ENCODE assay signal across 24 cellular contexts in genomic region chr2:82120648-82121047, GRCh38.
DNase-seq lines count a peak whose midpoint lies in the region; ATAC-seq, FAIRE-seq and TF ChIP-seq lines count a peak whose summit lies in the region.
"Had no signal": no experiment of that assay in that cellular context is flagged by ENCODE, and none has a peak within 500 bp of the region (broad histone marks: within the 10 kb centered on the region; RNA-seq: fewer than 3 reads in every experiment).

No MANE protein-coding gene starts in this region.

- FAIRE-seq in kidney (lab: Jason Lieb, UNC): no peak
- FAIRE-seq: D721Med, GM12878, H54, RCC 7860 had no signal

- no peaks in the 10 kb centered on the region for H3K27me3 ChIP-seq in mammary epithelial cell (ENCODE audit: insufficient read depth, low read length)
- no peaks in the 10 kb centered on the region for H3K27me3 ChIP-seq in Panc1 (ENCODE audit: control insufficient read depth, insufficient read depth, low read length)
- no peaks in the 10 kb centered on the region for H3K27me3 ChIP-seq in stomach
- H3K27me3 ChIP-seq in left lung: no peaks in the 10 kb centered on the region
- H3K27me3 ChIP-seq: SJSA1 had no signal

- no peaks in the 10 kb centered on the region for H3K36me3 Mint-ChIP-seq in MCF 10A (ENCODE audit: insufficient read depth, unreplicated experiment)
- H3K36me3 Mint-ChIP-seq: CD14-positive monocyte had no signal

- TF ChIP-seq POLR2A in stomach (IDR thresholded peaks at IDR 0.05): no peak

- H3K4me1 Mint-ChIP-seq in MCF 10A (ENCODE audit: insufficient read depth, unreplicated experiment): peaks cover 6% of the 10 kb centered on the region
- H3K4me1 Mint-ChIP-seq: CD14-positive monocyte had no signal

- H3K4me3 ChIP-seq in mammary epithelial cell (replicated peaks in 1 of 3; ENCODE audit: insufficient read depth in 1 of 3, low read depth in 2 of 3, low read length in 3 of 3): no peak overlapping the region
- no peak overlapping the region for H3K4me3 ChIP-seq in Panc1 (ENCODE audit: low read depth in 2 of 2, low read length in 2 of 2)
- H3K4me3 ChIP-seq in kidney (ENCODE audit: low read length in 2 of 2): no peak overlapping the region
- no peak overlapping the region for H3K4me3 ChIP-seq in stomach
- H3K4me3 ChIP-seq in left lung: no peak overlapping the region
- H3K4me3 ChIP-seq: GM12878, SJSA1 had no signal

- no peak overlapping the region for H3K27ac Mint-ChIP-seq in MCF 10A (ENCODE audit: low read depth, unreplicated experiment)
- H3K27ac Mint-ChIP-seq: CD14-positive monocyte had no signal

- BruUV-seq in MCF 10A (replicated peaks; lab: Mats Ljungman, UMichigan): no TSS peak
- BruUV-seq in mammary epithelial cell (replicated peaks; lab: Mats Ljungman, UMichigan): no TSS peak
- BruUV-seq in Panc1 (replicated peaks; lab: Mats Ljungman, UMichigan): no TSS peak

- H3K4me3 Mint-ChIP-seq in MCF 10A (ENCODE audit: unreplicated experiment): no peak overlapping the region
- H3K4me3 Mint-ChIP-seq: CD14-positive monocyte had no signal

- H3K9ac ChIP-seq in mammary epithelial cell (ENCODE audit: insufficient read depth, low read length) (no peak overlapping the region), kidney (ENCODE audit: low read length in 2 of 2) (no peak overlapping the region)

- DNase-seq in MCF 10A (ENCODE audit: unreplicated experiment): peak; percentile 4
- no peak for DNase-seq in mammary epithelial cell
- DNase-seq in Panc1 (ENCODE audit: low read depth, low spot score): no peak
- DNase-seq in kidney: no peak
- DNase-seq in stomach: no peak
- no peak for DNase-seq in left lung
- DNase-seq: 8988T, DMS79, KG1, NCI-H1105, NCI-H146, NCI-H2081 treated with DMSO at 0.1 percent for 48 hours, NCI-H2171 treated with DMSO at 0.1 percent for 48 hours, NCI-H524 treated with DMSO at 0.1 percent for 48 hours, NCI-H82 had no signal

- intact Hi-C loops in MCF 10A (cut with micrococcal nuclease): no loop called here
- intact Hi-C loops in mammary epithelial cell (cut with micrococcal nuclease): no loop called here
- intact Hi-C loops in Panc1 (cut with micrococcal nuclease; ENCODE audit: unreplicated experiment): no loop called here
- intact Hi-C loops in kidney (cut with DNase I): no loop called here
- intact Hi-C loops in stomach (cut with DNase I; ENCODE audit: low total_unique reads): no loop called here
- intact Hi-C loops in left lung (cut with DNase I): no loop called here

- dilution Hi-C loops in mammary epithelial cell (cut with HindIII; ENCODE audit: low sequenced_read_pairs): no loop called here

- no peak for TF ChIP-seq EP300 in stomach (IDR thresholded peaks at IDR 0.05)

- 76% methylated on average over 5 of the region's 5 CpGs for WGBS in mammary epithelial cell (ENCODE audit: low coverage, missing lambda C conversion rate)
- WGBS in stomach, 5 donors: 65 to 77% (median 73%) methylated on average over 5 of the region's 5 CpGs

- H3K79me2 ChIP-seq in mammary epithelial cell (ENCODE audit: insufficient read depth, low read length): no peaks in the 10 kb centered on the region

- CTCF ChIA-PET in MCF 10A (lab: Yijun Ruan, JAX) (no interaction called here), mammary epithelial cell (lab: Charles Lee; ENCODE audit: low non-redundant PET) (no interaction called here), Panc1 (lab: Charles Lee) (no interaction called here)

- no peak overlapping the region for H2AFZ ChIP-seq in mammary epithelial cell (ENCODE audit: low read depth, low read length)

- in situ Hi-C loops in mammary epithelial cell (cut with MboI; ENCODE audit: low sequenced_read_pairs in 2 of 2) (no loop called here), Panc1 (cut with HindIII; ENCODE audit: low pct_unique_long_range_greater_than_20kb, low sequenced_read_pairs) (no loop called here)

- TF ChIP-seq CTCF in MCF 10A (IDR thresholded peaks at IDR 0.05; ENCODE audit: unreplicated experiment) (no peak), mammary epithelial cell (conservative IDR thresholded peaks at IDR 0.05 in 1 of 2, IDR thresholded peaks at IDR 0.05 in 1 of 2; ENCODE audit: extremely low read depth in 1 of 2, insufficient read depth in 1 of 2, low read depth in 1 of 2, low read length in 2 of 2) (no peak), Panc1 (IDR thresholded peaks at IDR 0.05) (no peak), kidney (IDR thresholded peaks at IDR 0.05; ENCODE audit: borderline replicate concordance, extremely low read depth, insufficient read depth) (no peak), stomach (IDR thresholded peaks at IDR 0.05) (no peak), left lung (IDR thresholded peaks at IDR 0.05) (no peak)

- ATAC-seq in Panc1 (no peak), left lung (no peak), GM21723 (IDR thresholded peaks at IDR 0.05; ENCODE audit: unreplicated experiment) (no peak), GM21737 (IDR thresholded peaks at IDR 0.05; ENCODE audit: unreplicated experiment) (no peak)
- ATAC-seq: GM12878, Right ventricle myocardium inferior had no signal

- no peaks in the 10 kb centered on the region for H4K20me1 ChIP-seq in mammary epithelial cell (ENCODE audit: insufficient read depth, low read length)

- POLR2A ChIA-PET in MCF 10A (lab: Yijun Ruan, JAX) (no interaction called here), Panc1 (lab: Charles Lee) (no interaction called here)

- H3K4me1 ChIP-seq in mammary epithelial cell (ENCODE audit: insufficient read depth, low read length) (no peaks in the 10 kb centered on the region), Panc1 (ENCODE audit: control insufficient read depth, insufficient read depth, low read length) (peaks cover 6% of the 10 kb centered on the region; the same call in 1 of the 2 replicates), kidney (ENCODE audit: control insufficient read depth in 1 of 2, insufficient read depth in 1 of 2, low read depth in 1 of 2, low read length in 2 of 2) (no peaks in the 10 kb centered on the region), stomach (peaks cover 0 to 21% (median 8%) of the 10 kb centered on the region in 4 donors), left lung (no peaks in the 10 kb centered on the region)
- H3K4me1 ChIP-seq: SJSA1 had no signal

- H3K9me3 ChIP-seq in mammary epithelial cell (replicated peaks; ENCODE audit: insufficient read depth, low read length) (no peaks in the 10 kb centered on the region), Panc1 (ENCODE audit: control insufficient read depth, insufficient read depth, low read depth, low read length) (no peaks in the 10 kb centered on the region), kidney (ENCODE audit: control insufficient read depth in 1 of 2, low read length in 2 of 2) (no peaks in the 10 kb centered on the region), stomach (no peaks in the 10 kb centered on the region), left lung (no peaks in the 10 kb centered on the region)
- H3K9me3 ChIP-seq: SJSA1 had no signal

- H3K27ac ChIP-seq in mammary epithelial cell (ENCODE audit: insufficient read depth, low read depth, low read length): no peak overlapping the region
- H3K27ac ChIP-seq in Panc1 (ENCODE audit: low read length): peak overlapping the region; percentile 34; the same call in 1 of the 2 replicates
- peak overlapping the region; percentile 10 to 16 for H3K27ac ChIP-seq in kidney (ENCODE audit: low read depth in 2 of 2, low read length in 2 of 2)
- H3K27ac ChIP-seq in stomach: peak overlapping the region in 3 of 5 donors; percentile 39 to 61 (median 53)
- H3K27ac ChIP-seq in left lung: no peak overlapping the region
- H3K27ac ChIP-seq: SJSA1 had no signal

- H3K27me3 Mint-ChIP-seq in MCF 10A (ENCODE audit: insufficient read depth, unreplicated experiment): no peaks in the 10 kb centered on the region

- H3K36me3 ChIP-seq in mammary epithelial cell (ENCODE audit: insufficient read depth, low read length) (no peaks in the 10 kb centered on the region), Panc1 (ENCODE audit: control insufficient read depth, insufficient read depth, low read length) (no peaks in the 10 kb centered on the region), kidney (ENCODE audit: control insufficient read depth in 1 of 2, insufficient read depth in 2 of 2, low read length in 2 of 2) (no peaks in the 10 kb centered on the region), stomach (no peaks in the 10 kb centered on the region), left lung (no peaks in the 10 kb centered on the region)
- H3K36me3 ChIP-seq: SJSA1 had no signal

- no peaks in the 10 kb centered on the region for H3K9me3 Mint-ChIP-seq in MCF 10A (ENCODE audit: unreplicated experiment)

- no peak overlapping the region for H3K4me2 ChIP-seq in mammary epithelial cell (ENCODE audit: insufficient read depth, low read depth, low read length)

Comparison
In these comparisons a context has a peak if more than half of its experiments do, and no peak if none do; other contexts are left out.
1. H3K27ac ChIP-seq: peak in Panc1 (single experiment), kidney (2 of 2) and stomach (3 of 5); none in mammary epithelial cell (single experiment) and left lung (0 of 2).